ENCODE assay signal across 12 cellular contexts in genomic region chr20:3157817-3158216, GRCh38. TPM values are rescaled to one million over a fixed set of nuclear protein-coding genes. Genes with fewer than 3 reads are reported as not detected.
DNase-seq lines count a peak whose midpoint lies in the region; ATAC-seq and TF ChIP-seq lines count a peak whose summit lies in the region.
"Had no signal": no experiment of that assay in that cellular context is flagged by ENCODE, and none has a peak within 500 bp of the region (broad histone marks: within the 10 kb centered on the region; RNA-seq: fewer than 3 reads in every experiment).

No MANE protein-coding gene starts in this region.

- H3K4me3 ChIP-seq in DOHH2 (ENCODE audit: low read length) (peak overlapping the region; percentile 24), LNCaP clone FGC (ENCODE audit: low read depth, low read length) (peak overlapping the region; percentile 90)
- H3K4me3 ChIP-seq in effector memory CD4-positive, alpha-beta T cell (ENCODE audit: insufficient read depth, low read depth, low read length, poor library complexity, severe bottlenecking), result peak overlapping the region; percentile 27

- intact Hi-C loops in posterior cingulate gyrus (cut with DNase I), result loop anchor here (2.0 kb wide), 1 partner anchor 43 kb away; no protein-coding TSS in a partner anchor

- no peaks in the 10 kb centered on the region for H3K27me3 ChIP-seq in DOHH2 (ENCODE audit: control insufficient read depth, low read length)
- no peaks in the 10 kb centered on the region for H3K27me3 ChIP-seq in effector memory CD4-positive, alpha-beta T cell (replicated peaks; ENCODE audit: control insufficient read depth, insufficient read depth, low read length, poor library complexity, severe bottlenecking)

- H3K27ac Mint-ChIP-seq in osteocyte (ENCODE audit: unreplicated experiment), result peak overlapping the region; percentile 31

- peak overlapping the region; percentile 86 for H3K4me2 ChIP-seq in DOHH2 (ENCODE audit: low read length)

- no peaks in the 10 kb centered on the region for H3K9me3 Mint-ChIP-seq in osteocyte (ENCODE audit: unreplicated experiment)

- H3K36me3 ChIP-seq in DOHH2 (ENCODE audit: control insufficient read depth, low read length), result peaks cover 41% of the 10 kb centered on the region
- peaks cover 4% of the 10 kb centered on the region for H3K36me3 ChIP-seq in effector memory CD4-positive, alpha-beta T cell (ENCODE audit: control insufficient read depth, insufficient read depth, low read length)

- TF ChIP-seq CTCF in DOHH2 (IDR thresholded peaks at IDR 0.05; ENCODE audit: low read depth, low read length, poor library complexity, severe bottlenecking) (no peak), LNCaP clone FGC (IDR thresholded peaks at IDR 0.05; ENCODE audit: control insufficient read depth, extremely low read depth, insufficient read depth) (no peak), osteocyte (IDR thresholded peaks at IDR 0.05) (no peak)

- DNase-seq in LNCaP clone FGC (ENCODE audit: low read depth) (no peak), osteocyte (ENCODE audit: extremely low spot score, unreplicated experiment) (no peak), posterior cingulate gyrus (no peak), activated gamma-delta T cell (lab: John Stamatoyannopoulos, UW) (no peak), pons (ENCODE audit: low spot score) (no peak)
- DNase-seq in effector memory CD4-positive, alpha-beta T cell, result no peak
- DNase-seq: amniotic stem cell; GOT3; RPMI8226; stimulated activated CD4-positive, alpha-beta T cell treated with anti-CD3 and anti-CD28 coated beads, Interleukin-4, amount 100 ng/mL, for 24 hours had no signal

- H3K27ac ChIP-seq in DOHH2 (ENCODE audit: low read depth, low read length), result no peak overlapping the region
- H3K27ac ChIP-seq in effector memory CD4-positive, alpha-beta T cell (ENCODE audit: insufficient read depth, low read length, poor library complexity, severe bottlenecking), result peak overlapping the region; percentile 86

- peaks cover 20% of the 10 kb centered on the region for H4K20me1 ChIP-seq in DOHH2 (ENCODE audit: control insufficient read depth, insufficient read depth, low read depth, low read length)

- H3K9me2 ChIP-seq in DOHH2 (replicated peaks; ENCODE audit: control insufficient read depth, low read length), result no peaks in the 10 kb centered on the region

- peaks cover 4% of the 10 kb centered on the region for H3K36me3 Mint-ChIP-seq in osteocyte (ENCODE audit: unreplicated experiment)

- no peaks in the 10 kb centered on the region for H3K27me3 Mint-ChIP-seq in osteocyte (ENCODE audit: unreplicated experiment)

- H3K4me1 Mint-ChIP-seq in osteocyte (ENCODE audit: unreplicated experiment), result peaks cover 36% of the 10 kb centered on the region

- no peaks in the 10 kb centered on the region for H3K9me3 ChIP-seq in DOHH2 (ENCODE audit: control insufficient read depth, insufficient read depth, low read length)
- no peaks in the 10 kb centered on the region for H3K9me3 ChIP-seq in effector memory CD4-positive, alpha-beta T cell (ENCODE audit: control insufficient read depth, low read length)

- no peaks in the 10 kb centered on the region; the same call in 1 of the 2 replicates for H3F3A ChIP-seq in DOHH2 (ENCODE audit: control insufficient read depth, insufficient read depth)

- peak overlapping the region; percentile 64 for H3K4me3 Mint-ChIP-seq in osteocyte (ENCODE audit: unreplicated experiment)

- ATAC-seq in GM19395 (IDR thresholded peaks at IDR 0.05; ENCODE audit: unreplicated experiment), result no peak

- peaks cover 69% of the 10 kb centered on the region for H3K79me2 ChIP-seq in DOHH2 (ENCODE audit: control insufficient read depth, low read length)

- H3K4me1 ChIP-seq in DOHH2 (ENCODE audit: control insufficient read depth, low read length), result peaks cover 41% of the 10 kb centered on the region
- H3K4me1 ChIP-seq in effector memory CD4-positive, alpha-beta T cell (ENCODE audit: control insufficient read depth, insufficient read depth, low read length, poor library complexity, severe bottlenecking), result peaks cover 30% of the 10 kb centered on the region

RNA-seq across cellular contexts. Expression of gene FASTKD5, which starts 1.8 kb away (rescaled TPM):
- total RNA-seq in osteocyte, result 13.5 and 14.0 TPM in 2 replicates

RNA-seq across cellular contexts. Expression of gene UBOX5, which starts 1.8 kb away (rescaled TPM):
- 5.9 and 7.3 TPM in 2 replicates for total RNA-seq in osteocyte

RNA-seq across cellular contexts. Expression of gene LZTS3, which starts 15.5 kb away (rescaled TPM):
- total RNA-seq in osteocyte, result 6.6 and 6.9 TPM in 2 replicates

RNA-seq across cellular contexts. Expression of gene DDRGK1, which starts 46.7 kb away (rescaled TPM):
- total RNA-seq in osteocyte, result 79.6 and 84.2 TPM in 2 replicates

RNA-seq across cellular contexts. Expression of gene ITPA, which starts 51.5 kb away (rescaled TPM):
- total RNA-seq in osteocyte, result 57.5 and 58.4 TPM in 2 replicates

Comparison
In these comparisons a context has a peak if more than half of its experiments do, and no peak if none do; other contexts are left out.
1. H3K4me3 ChIP-seq: peak in every context shown above with its lines; median percentile 90 in LNCaP clone FGC; 27 in effector memory CD4-positive, alpha-beta T cell; 24 in DOHH2.